Comparison of ENCODE assay signal across 14 cellular contexts in genomic region chr11:76792505-76793264, GRCh38. TPM values are rescaled to one million over a fixed set of nuclear protein-coding genes. Genes with fewer than 3 reads are reported as not detected.
DNase-seq lines count a peak whose midpoint lies in the region; ATAC-seq, FAIRE-seq and TF ChIP-seq lines count a peak whose summit lies in the region.
"Had no signal": no experiment of that assay in that cellular context is flagged by ENCODE, and none has a peak within 500 bp of the region (broad histone marks: within the 10 kb centered on the region; RNA-seq: fewer than 3 reads in every experiment).

No MANE protein-coding gene starts in this region.

- H3K27me3 ChIP-seq in PC-9 (ENCODE audit: insufficient read depth, low read depth) (no peaks in the 10 kb centered on the region), esophagus (ENCODE audit: control insufficient read depth in 1 of 2, insufficient read depth in 2 of 2, low read length in 2 of 2) (no peaks in the 10 kb centered on the region), trophoblast cell (ENCODE audit: insufficient read depth, low read length) (no peaks in the 10 kb centered on the region)

- no peak overlapping the region for H3K9ac ChIP-seq in trophoblast cell (ENCODE audit: low read length)

- no peaks in the 10 kb centered on the region for H3K9me2 ChIP-seq in PC-9 (ENCODE audit: insufficient read depth)

- H2BK5ac ChIP-seq in trophoblast cell (ENCODE audit: low read depth, low read length, poor library complexity), result no peak overlapping the region

- no peak overlapping the region for H2BK120ac ChIP-seq in trophoblast cell (ENCODE audit: insufficient read depth, low read length, poor library complexity)

- no peak overlapping the region for H2AFZ ChIP-seq in PC-9
- no peak overlapping the region for H2AFZ ChIP-seq in trophoblast cell (ENCODE audit: insufficient read depth, low read length, poor library complexity)

- ATAC-seq in A549 (no peak), omental fat pad (ENCODE audit: low FRiP score) (no peak), HG03432 (IDR thresholded peaks at IDR 0.05; ENCODE audit: unreplicated experiment) (no peak)

- no peak for TF ChIP-seq CTCF in A549 (IDR thresholded peaks at IDR 0.05)
- no peak for TF ChIP-seq CTCF in PC-9 (conservative IDR thresholded peaks at IDR 0.05)
- no peak for TF ChIP-seq CTCF in omental fat pad (IDR thresholded peaks at IDR 0.05)

- POLR2A ChIA-PET in A549 (lab: Yijun Ruan, JAX) (interaction anchor here (0.7 to 3.7 kb wide), 3 partner anchors 10 to 25 kb away, joined by 3 to 25 read pairs (median 4); no protein-coding TSS in a partner anchor), PC-9 (lab: Charles Lee; ENCODE audit: unreplicated experiment) (interaction anchor here (0.6 to 0.7 kb wide), 2 partner anchors 69 kb away, joined by 3 to 4 read pairs; no protein-coding TSS in a partner anchor)

- H2AK5ac ChIP-seq in trophoblast cell (ENCODE audit: low read length), result no peak overlapping the region

- peak overlapping the region; percentile 80 for H3K4ac ChIP-seq in trophoblast cell (ENCODE audit: low read depth, low read length)

- no peak overlapping the region for H3K18ac ChIP-seq in trophoblast cell (ENCODE audit: low read length)

- peaks cover 7% of the 10 kb centered on the region for H3K79me1 ChIP-seq in trophoblast cell (ENCODE audit: low read length)

- no peak overlapping the region for H3K14ac ChIP-seq in trophoblast cell (ENCODE audit: low read length)

- H4K91ac ChIP-seq in trophoblast cell (ENCODE audit: low read depth, low read length), result no peak overlapping the region

- H3K36me3 ChIP-seq in PC-9 (ENCODE audit: low read depth) (peaks cover 74% of the 10 kb centered on the region), esophagus (ENCODE audit: control insufficient read depth in 2 of 2, insufficient read depth in 2 of 2, low read length in 1 of 2) (peaks cover 0 to 28% of the 10 kb centered on the region in 2 donors), trophoblast cell (ENCODE audit: control insufficient read depth in 1 of 2, insufficient read depth in 2 of 2, low read length in 2 of 2) (peaks cover 22 to 27% of the 10 kb centered on the region in 2 experiments)

- H2BK12ac ChIP-seq in trophoblast cell (ENCODE audit: low read length), result no peak overlapping the region

- H3K4me1 ChIP-seq in A549, result peaks cover 100% of the 10 kb centered on the region
- peaks cover 63% of the 10 kb centered on the region for H3K4me1 ChIP-seq in PC-9 (replicated peaks; ENCODE audit: insufficient read depth)
- H3K4me1 ChIP-seq in esophagus (ENCODE audit: control insufficient read depth in 2 of 2, insufficient read depth in 2 of 2, low read length in 1 of 2), result peaks cover 22 to 71% of the 10 kb centered on the region in 2 donors
- peaks cover 18 to 32% of the 10 kb centered on the region in 2 experiments for H3K4me1 ChIP-seq in trophoblast cell (ENCODE audit: control insufficient read depth in 1 of 2, insufficient read depth in 2 of 2, low read length in 2 of 2)

- FAIRE-seq in A549 (lab: Jason Lieb, UNC), result no peak
- FAIRE-seq: bronchial epithelial cell, endometrium had no signal

- no peak for TF ChIP-seq RAD21 in A549 (conservative IDR thresholded peaks at IDR 0.05 in 1 of 2, IDR thresholded peaks at IDR 0.05 in 1 of 2)

- 58% methylated on average over 13 of the region's 13 CpGs for WGBS in A549 (ENCODE audit: missing lambda C conversion rate)
- 76 to 79% methylated on average over 13 of the region's 13 CpGs for WGBS in esophagus, 2 donors
- WGBS in trophoblast cell (ENCODE audit: extremely low coverage, insufficient coverage, insufficient read length), result no CpG with 5 or more reads among the region's 13 CpGs

- intact Hi-C loops in PC-9 (cut with micrococcal nuclease; ENCODE audit: unreplicated experiment), result no loop called here

- no peak for TF ChIP-seq EP300 in A549 (IDR thresholded peaks at IDR 0.05)

- H3K23ac ChIP-seq in trophoblast cell (ENCODE audit: low read length), result no peak overlapping the region

- peak overlapping the region; percentile 96 to 98 for H3K27ac ChIP-seq in A549
- H3K27ac ChIP-seq in PC-9, result peak overlapping the region; percentile 72
- peak overlapping the region; percentile 6 to 38 for H3K27ac ChIP-seq in esophagus (ENCODE audit: low read depth in 2 of 2, low read length in 1 of 2)
- no peak overlapping the region for H3K27ac ChIP-seq in trophoblast cell (ENCODE audit: low read depth, low read length)

- peak in 1 of 2 experiments; percentile 5 for DNase-seq in A549 (ENCODE audit: low read depth in 1 of 2, low spot score in 1 of 2)
- DNase-seq in PC-9, result no peak
- DNase-seq in trophoblast cell, result no peak
- DNase-seq in SKM-1 (lab: John Stamatoyannopoulos, UW; ENCODE audit: unreplicated experiment), result no peak
- DNase-seq in cortex of kidney (lab: John Stamatoyannopoulos, UW), result no peak
- no peak for DNase-seq in omental fat pad (ENCODE audit: low spot score)
- DNase-seq: activated naive CD4-positive, alpha-beta T cell treated with anti-CD3 and anti-CD28 coated beads for 36 hours; DMS153; naive B cell; NCI-H1048 had no signal

- BruUV-seq in PC-9 (replicated peaks; lab: Mats Ljungman, UMichigan), result TSS peak; percentile 8

- CTCF ChIA-PET in A549 (lab: Yijun Ruan, JAX), result interaction anchor here (0.7 to 3.8 kb wide), 9 partner anchors 10 to 247 kb away, joined by 4 to 21 read pairs (median 7); partner anchors contain the start of gene TSKU
- CTCF ChIA-PET in PC-9 (lab: Charles Lee), result interaction anchor here (0.5 to 1.6 kb wide), 3 partner anchors 59 to 299 kb away, joined by 3 to 4 read pairs (median 3); no protein-coding TSS in a partner anchor

- H3K79me2 ChIP-seq in PC-9 (ENCODE audit: low read depth) (peaks cover 97% of the 10 kb centered on the region), trophoblast cell (ENCODE audit: control insufficient read depth, insufficient read depth, low read length, poor library complexity) (peaks cover 13% of the 10 kb centered on the region)

- H4K8ac ChIP-seq in trophoblast cell (ENCODE audit: low read depth, low read length), result no peak overlapping the region

- H4K12ac ChIP-seq in trophoblast cell (ENCODE audit: low read depth, low read length), result no peak overlapping the region

- peaks cover 78% of the 10 kb centered on the region for H4K20me1 ChIP-seq in PC-9 (ENCODE audit: insufficient read depth)

- TF ChIP-seq POLR2A in A549 (IDR thresholded peaks at IDR 0.05; ENCODE audit: low read length), result no peak

- peaks cover 49% of the 10 kb centered on the region for H3F3A ChIP-seq in PC-9 (ENCODE audit: insufficient read depth, low read depth)

- peak overlapping the region; percentile 22; the same call in 2 of the 3 replicates for H3K4me3 ChIP-seq in A549
- H3K4me3 ChIP-seq in PC-9, result 0 out of 2 replicates have a peak overlapping the region, but pooled peaks have one; percentile 35
- no peak overlapping the region for H3K4me3 ChIP-seq in esophagus (ENCODE audit: low read depth in 1 of 2, low read length in 2 of 2)
- no peak overlapping the region for H3K4me3 ChIP-seq in trophoblast cell (ENCODE audit: low read depth, low read length)

- no peaks in the 10 kb centered on the region for H3K9me3 ChIP-seq in A549
- no peaks in the 10 kb centered on the region for H3K9me3 ChIP-seq in PC-9 (ENCODE audit: insufficient read depth, low read depth)
- no peaks in the 10 kb centered on the region for H3K9me3 ChIP-seq in esophagus (ENCODE audit: control insufficient read depth in 2 of 2, insufficient read depth in 1 of 2, low read depth in 1 of 2, low read length in 1 of 2)
- peaks cover 6% of the 10 kb centered on the region for H3K9me3 ChIP-seq in trophoblast cell (ENCODE audit: insufficient read depth, low read depth, low read length)

- peak overlapping the region; percentile 92 for H3K4me2 ChIP-seq in A549
- H3K4me2 ChIP-seq in PC-9, result peak overlapping the region; percentile 98
- H3K4me2 ChIP-seq in trophoblast cell (ENCODE audit: low read length), result no peak overlapping the region

TF ChIP-seq in A549, 52 proteins besides CTCF, POLR2A, EP300 and RAD21:
- TF ChIP-seq ELK1 (IDR thresholded peaks at IDR 0.05; ENCODE audit: low read depth, low read length) (no peak), KDM1A (IDR thresholded peaks at IDR 0.05; ENCODE audit: low read depth) (no peak), BHLHE40 (IDR thresholded peaks at IDR 0.05; ENCODE audit: low read depth, low read length) (no peak), CBX8 (IDR thresholded peaks at IDR 0.05) (no peak), ESRRA (IDR thresholded peaks at IDR 0.05; ENCODE audit: borderline replicate concordance, low read length) (no peak)

RNA-seq across cellular contexts. Expression of gene TSKU, which starts 9.5 kb away (rescaled TPM):
- polyA plus RNA-seq in A549 (2011; rRNA removed) (164 and 188 TPM in 2 replicates), A549 (2017; fragmentation: RNase III; extraction: RNeasy Plus Mini Kit Qiagen cat#74134 plus additional on column Dnase treatment) (145 to 171 TPM (median 164 TPM) in 3 replicates), esophagus (10 to 100 TPM; 23.9 to 34.8 TPM)
- 177 and 263 TPM in 2 replicates for polyA plus RNA-seq in A549 (2012; cell fraction: cytosol; rRNA removed)
- 271 and 323 TPM in 2 replicates for polyA plus RNA-seq in A549 (2012; cell fraction: nucleus; rRNA removed)
- polyA minus RNA-seq in A549 (2011; rRNA and poly(A)+ RNA removed), result 186 and 192 TPM in 2 replicates
- total RNA-seq in PC-9 (2021) (89.3 and 99.4 TPM in 2 replicates), omental fat pad (100 to 1,000 TPM; 153 to 281 (median 161) TPM)
- polyA plus RNA-seq in trophoblast cell (2013), result 34.0 and 35.3 TPM in 2 replicates

Comparison
In these comparisons a context has a peak if more than half of its experiments do, and no peak if none do; other contexts are left out.
1. H3K4me3 ChIP-seq: peak in A549 (single experiment) and PC-9 (single experiment); none in esophagus (0 of 2) and trophoblast cell (single experiment).